In genomic region chr5:36870399-36871040, GRCh38 we compare ENCODE assay signal across 1 cellular context.
TF ChIP-seq lines count a peak whose summit lies in the region.

No MANE protein-coding gene starts in this region.

TF ChIP-seq in GM12878, 131 proteins besides CTCF, POLR2A, EP300 and RAD21 (continued from another document):
- TF ChIP-seq ZBTB4 (CRISPR knock-in tag; IDR thresholded peaks at IDR 0.05) (no peak), CHD2 (IDR thresholded peaks at IDR 0.05; ENCODE audit: borderline replicate concordance, low read depth, low read length) (no peak), CHD4 (IDR thresholded peaks at IDR 0.05) (no peak), SMARCA5 (IDR thresholded peaks at IDR 0.05) (peak; percentile 32; the same call in 1 of the 2 replicates), MXI1 (IDR thresholded peaks at IDR 0.05; ENCODE audit: low read depth, low read length) (no peak), SPI1 (IDR thresholded peaks at IDR 0.05; ENCODE audit: borderline replicate concordance, insufficient read depth, low read depth, low read length) (peak; percentile 76; the same call in 1 of the 2 replicates), ZSCAN29 (IDR thresholded peaks at IDR 0.05) (no peak), ZBTB11 (CRISPR knock-in tag; IDR thresholded peaks at IDR 0.05) (no peak)
